In genomic region chr2:230589497-230590015, GRCh38 we compare ENCODE assay signal across 8 cellular contexts.
DNase-seq lines count a peak whose midpoint lies in the region; ATAC-seq and TF ChIP-seq lines count a peak whose summit lies in the region.

No MANE protein-coding gene starts in this region.

- ATAC-seq in GM19438 (IDR thresholded peaks at IDR 0.05; ENCODE audit: low read depth, unreplicated experiment) (peak; percentile 92), HG03175 (IDR thresholded peaks at IDR 0.05; ENCODE audit: unreplicated experiment) (peak; percentile 99)

- no peaks in the 10 kb centered on the region for H3K27me3 ChIP-seq in uterus

- H3K27ac ChIP-seq in uterus, result no peak overlapping the region

- H3K4me1 ChIP-seq in uterus, result no peaks in the 10 kb centered on the region

- DNase-seq in GM12865 (ENCODE audit: low read depth), result peak; percentile 98
- DNase-seq in activated T-helper 9 cell treated with anti-CD3 and anti-CD28 coated beads, Interleukin-2, amount 50 U/mL, for 16 hours (ENCODE audit: low read depth), result peak; percentile 17
- no peak for DNase-seq in uterus
- DNase-seq in G401 (ENCODE audit: low spot score), result no peak
- DNase-seq in stimulated activated CD8-positive, alpha-beta memory T cell treated with anti-CD3 and anti-CD28 coated beads, Interleukin-4, amount 100 ng/mL, for 48 hours, result no peak
- no peak for DNase-seq in islet precursor cell

- no peaks in the 10 kb centered on the region for H3K9me3 ChIP-seq in uterus

- peak overlapping the region; percentile 62 for H3K4me3 ChIP-seq in GM12865 (ENCODE audit: low read depth, low read length)
- H3K4me3 ChIP-seq in uterus, result no peak overlapping the region

- in situ Hi-C loops in G401 (cut with HindIII; ENCODE audit: low sequenced_read_pairs), result no loop called here

- no peak for TF ChIP-seq CTCF in GM12865 (IDR thresholded peaks at IDR 0.05; ENCODE audit: insufficient read depth, low read depth, low read length, missing control alignments)
- TF ChIP-seq CTCF in uterus (IDR thresholded peaks at IDR 0.05), result no peak

- H3K36me3 ChIP-seq in uterus, result no peaks in the 10 kb centered on the region

- TF ChIP-seq POLR2A in uterus (IDR thresholded peaks at IDR 0.05), result no peak

- intact Hi-C loops in uterus (cut with DNase I; ENCODE audit: low total_unique reads), result no loop called here

Comparison
In these comparisons a context has a peak if more than half of its experiments do, and no peak if none do; other contexts are left out.
1. DNase-seq: peak in GM12865 (single experiment) and activated T-helper 9 cell treated with anti-CD3 and anti-CD28 coated beads, Interleukin-2, amount 50 U/mL, for 16 hours (single experiment); none in uterus (0 of 2), G401 (single experiment), stimulated activated CD8-positive, alpha-beta memory T cell treated with anti-CD3 and anti-CD28 coated beads, Interleukin-4, amount 100 ng/mL, for 48 hours (single experiment) and islet precursor cell (single experiment).